8 cellular contexts compared by ENCODE assay signal in the genomic region with DNA sequence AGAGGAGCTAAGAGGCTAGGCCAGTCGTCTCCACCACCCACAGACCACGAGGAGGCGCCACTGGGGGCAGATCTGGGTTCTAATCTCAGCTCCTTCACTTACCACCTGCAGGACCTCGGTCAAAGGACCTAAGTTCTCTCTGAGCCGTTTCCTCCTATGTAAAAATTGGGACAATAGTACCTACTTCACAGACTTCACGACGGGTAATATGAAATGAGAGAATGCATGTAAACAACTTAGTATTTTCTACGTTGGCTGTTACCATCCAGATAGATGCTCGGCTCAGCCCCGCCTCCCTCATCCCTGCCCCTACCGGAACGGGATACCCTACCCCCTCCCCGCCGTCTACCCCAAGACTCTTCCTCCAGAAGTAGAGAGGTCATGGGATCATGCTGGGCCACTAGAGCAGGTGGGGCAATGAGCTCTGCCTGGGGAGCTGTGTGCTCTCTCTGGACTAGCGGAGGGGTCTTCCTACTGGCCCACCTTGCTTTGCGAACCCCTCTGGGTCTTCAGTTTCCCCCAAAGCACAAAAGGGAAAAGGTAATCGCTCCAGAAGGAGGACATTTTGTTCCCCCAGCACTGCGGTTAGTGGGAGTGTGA. TPM values are rescaled to one million over a fixed set of nuclear protein-coding genes. Genes with fewer than 3 reads are reported as not detected.
DNase-seq lines count a peak whose midpoint lies in the region; ATAC-seq and TF ChIP-seq lines count a peak whose summit lies in the region.

No MANE protein-coding gene starts in this region.

- H4K20me1 ChIP-seq in OCI-LY3 (ENCODE audit: insufficient read depth, low read length): no peaks in the 10 kb centered on the region

- peak overlapping the region; percentile 42 for H3K27ac ChIP-seq in OCI-LY3 (ENCODE audit: low read length)
- peak overlapping the region; percentile 93 for H3K27ac ChIP-seq in upper lobe of right lung

- peak; percentile 4 for DNase-seq in NCI-H146 (lab: John Stamatoyannopoulos, UW)
- no peak for DNase-seq in NCI-H146 treated with DMSO at 0.1 percent for 48 hours (lab: John Stamatoyannopoulos, UW; ENCODE audit: unreplicated experiment)
- peak; percentile 50 for DNase-seq in activated T-helper 9 cell treated with anti-CD3 and anti-CD28 coated beads, Interleukin-2, amount 50 U/mL, for 16 hours (ENCODE audit: low read depth)
- peak; percentile 60 for DNase-seq in foreskin melanocyte
- DNase-seq in nucleus accumbens (lab: John Stamatoyannopoulos, UW): peak in 33 of 56 donors; percentile 9 to 65 (median 47)
- peak; percentile 79 for DNase-seq in upper lobe of right lung

- H3K9ac ChIP-seq in OCI-LY3 (ENCODE audit: low read length): peak overlapping the region; percentile 92

- TF ChIP-seq CTCF in OCI-LY3 (IDR thresholded peaks at IDR 0.05; ENCODE audit: low read depth, low read length) (peak; percentile 48), upper lobe of right lung (IDR thresholded peaks at IDR 0.05) (peak; percentile 50)

- peaks cover 32% of the 10 kb centered on the region for H3K4me1 ChIP-seq in OCI-LY3 (ENCODE audit: low read length)
- H3K4me1 ChIP-seq in upper lobe of right lung: peaks cover 29% of the 10 kb centered on the region

- intact Hi-C loops in upper lobe of right lung (cut with DNase I): no loop called here

- H3K27me3 ChIP-seq in OCI-LY3 (ENCODE audit: low read depth, low read length) (no peaks in the 10 kb centered on the region), upper lobe of right lung (no peaks in the 10 kb centered on the region)

- ATAC-seq in upper lobe of right lung: peak; percentile 55
- no peak for ATAC-seq in HG02884 (IDR thresholded peaks at IDR 0.05; ENCODE audit: unreplicated experiment)

- H3K36me3 ChIP-seq in OCI-LY3 (replicated peaks; ENCODE audit: low read depth, low read length) (peaks cover 4% of the 10 kb centered on the region), upper lobe of right lung (peaks cover 21% of the 10 kb centered on the region)

- H3K9me3 ChIP-seq in OCI-LY3 (ENCODE audit: insufficient read depth, low read length) (no peaks in the 10 kb centered on the region), upper lobe of right lung (no peaks in the 10 kb centered on the region)

- H3K79me2 ChIP-seq in OCI-LY3 (ENCODE audit: low read length): peaks cover 2% of the 10 kb centered on the region; the same call in 1 of the 2 replicates

- peak overlapping the region; percentile 95 for H3K4me3 ChIP-seq in OCI-LY3 (ENCODE audit: low read length)
- peak overlapping the region; percentile 86 for H3K4me3 ChIP-seq in upper lobe of right lung

- H2AFZ ChIP-seq in OCI-LY3 (ENCODE audit: low read depth, low read length): peak overlapping the region; percentile 95

- H3K4me2 ChIP-seq in OCI-LY3 (ENCODE audit: low read length): peak overlapping the region; percentile 92

RNA-seq across cellular contexts. Expression of a gene that starts 0.5 kb away (rescaled TPM):
- total RNA-seq in upper lobe of right lung: 36.2 TPM

RNA-seq across cellular contexts. Expression of a gene that starts 43.4 kb away (rescaled TPM):
- 51.6 TPM for total RNA-seq in upper lobe of right lung

RNA-seq across cellular contexts. Expression of a gene that starts 54.3 kb away (rescaled TPM):
- 17.0 TPM for total RNA-seq in upper lobe of right lung
